ENCODE assay signal across 1 cellular context in genomic region chr3:49553690-49554634, GRCh38.
A peak's percentile ranks its signal among the peaks of the same experiment; 100 is the strongest.
TF ChIP-seq lines count a peak whose summit lies in the region.

Gene BSN (plus strand): TSS chr3:49554477. CDS start chr3:49554603, 126 bp downstream.

TF ChIP-seq in HepG2, 621 proteins besides CTCF, POLR2A, EP300 and RAD21 (continued from another document and continues in another):
- TF ChIP-seq FOXK2 (IDR thresholded peaks at IDR 0.05) (no peak), ZNF207 (IDR thresholded peaks at IDR 0.05; ENCODE audit: borderline replicate concordance) (no peak), TBX2 (CRISPR knock-in tag; IDR thresholded peaks at IDR 0.05; ENCODE audit: borderline replicate concordance) (peak; percentile 47; the same call in 1 of the 2 replicates), MXI1 (IDR thresholded peaks at IDR 0.05; ENCODE audit: borderline replicate concordance, low read depth, low read length) (peak; percentile 54; the same call in 1 of the 3 replicates), ELF4 (CRISPR knock-in tag; IDR thresholded peaks at IDR 0.05; ENCODE audit: borderline replicate concordance) (no peak), RAD51 (IDR thresholded peaks at IDR 0.05; ENCODE audit: borderline replicate concordance) (no peak), RFXANK (CRISPR knock-in tag; IDR thresholded peaks at IDR 0.05) (no peak), ZNF292 (CRISPR knock-in tag; IDR thresholded peaks at IDR 0.05; ENCODE audit: borderline replicate concordance, low read depth) (no peak), FOXC1 (CRISPR knock-in tag; IDR thresholded peaks at IDR 0.05; ENCODE audit: borderline replicate concordance) (no peak), IRX3 (CRISPR knock-in tag; IDR thresholded peaks at IDR 0.05; ENCODE audit: borderline replicate concordance, low read depth) (no peak), HNRNPLL (IDR thresholded peaks at IDR 0.05; ENCODE audit: low read depth, low read length, poor library complexity, severe bottlenecking) (peak; percentile 26), BCL6 (CRISPR knock-in tag; IDR thresholded peaks at IDR 0.05) (no peak), ZBTB44 (CRISPR knock-in tag; IDR thresholded peaks at IDR 0.05) (no peak; the same call in 1 of the 2 replicates), TARDBP (CRISPR knock-in tag; IDR thresholded peaks at IDR 0.05) (peak; percentile 22; the same call in 1 of the 2 replicates), SMAD9 (CRISPR knock-in tag; IDR thresholded peaks at IDR 0.05) (no peak), THAP9 (CRISPR knock-in tag; IDR thresholded peaks at IDR 0.05; ENCODE audit: borderline replicate concordance) (peak; percentile 58; the same call in 1 of the 2 replicates), MAZ (IDR thresholded peaks at IDR 0.05; ENCODE audit: borderline replicate concordance, low read depth, low read length) (no peak), MAZ (CRISPR knock-in tag; IDR thresholded peaks at IDR 0.05; ENCODE audit: low read depth) (peak; percentile 59; the same call in 1 of the 2 replicates), ZNF781 (CRISPR knock-in tag; IDR thresholded peaks at IDR 0.05; ENCODE audit: borderline replicate concordance, not compliant biosample characterization) (no peak), ZBTB33 (CRISPR knock-in tag; IDR thresholded peaks at IDR 0.05) (no peak), NFE2 (CRISPR knock-in tag; IDR thresholded peaks at IDR 0.05) (no peak), MEF2D (CRISPR knock-in tag; IDR thresholded peaks at IDR 0.05) (peak; percentile 50; the same call in 1 of the 2 replicates), GABPB1 (CRISPR knock-in tag; IDR thresholded peaks at IDR 0.05) (peak; percentile 50), DNMT3B (CRISPR knock-in tag; conservative IDR thresholded peaks at IDR 0.05) (no peak; the same call in 1 of the 2 replicates), HNF4G (IDR thresholded peaks at IDR 0.05; ENCODE audit: borderline replicate concordance, low read depth, low read length) (no peak), HNF4G (CRISPR knock-in tag; IDR thresholded peaks at IDR 0.05; ENCODE audit: borderline replicate concordance, low read depth) (no peak), FUBP1 (CRISPR knock-in tag; IDR thresholded peaks at IDR 0.05; ENCODE audit: borderline replicate concordance) (no peak), ZNF687 (CRISPR knock-in tag; IDR thresholded peaks at IDR 0.05) (peak; percentile 91), RBM39 (IDR thresholded peaks at IDR 0.05; ENCODE audit: low read depth, low read length, poor library complexity, severe bottlenecking) (no peak), RFXAP (CRISPR knock-in tag; IDR thresholded peaks at IDR 0.05; ENCODE audit: borderline replicate concordance) (no peak), E2F1 (CRISPR knock-in tag; IDR thresholded peaks at IDR 0.05) (no peak; the same call in 1 of the 2 replicates), BORCS8-MEF2B (CRISPR knock-in tag; IDR thresholded peaks at IDR 0.05) (no peak), ZNF724P (CRISPR knock-in tag; IDR thresholded peaks at IDR 0.05; ENCODE audit: borderline replicate concordance) (peak; percentile 38; the same call in 1 of the 2 replicates), ZNF451 (CRISPR knock-in tag; IDR thresholded peaks at IDR 0.05) (no peak; the same call in 1 of the 2 replicates), ZNF160 (CRISPR knock-in tag; IDR thresholded peaks at IDR 0.05) (peak; percentile 65; the same call in 1 of the 2 replicates), ZNF639 (CRISPR knock-in tag; conservative IDR thresholded peaks at IDR 0.05) (no peak; the same call in none of the 2 replicates), MEIS2 (CRISPR knock-in tag; IDR thresholded peaks at IDR 0.05) (peak; percentile 0; the same call in 1 of the 2 replicates), CBX1 (IDR thresholded peaks at IDR 0.05; ENCODE audit: low read depth) (no peak), ZNF350 (CRISPR knock-in tag; IDR thresholded peaks at IDR 0.05; ENCODE audit: borderline replicate concordance, low read depth) (peak; percentile 62; the same call in 1 of the 2 replicates), KDM5A (IDR thresholded peaks at IDR 0.05; ENCODE audit: borderline replicate concordance, low read length) (peak; percentile 57; the same call in 1 of the 2 replicates), ZNF672 (CRISPR knock-in tag; IDR thresholded peaks at IDR 0.05) (no peak), TP53 (CRISPR knock-in tag; conservative IDR thresholded peaks at IDR 0.05) (no peak), ZBTB49 (CRISPR knock-in tag; IDR thresholded peaks at IDR 0.05; ENCODE audit: borderline replicate concordance) (peak; percentile 16; the same call in 1 of the 2 replicates)
